16 cellular contexts compared by ENCODE assay signal in the genomic region with DNA sequence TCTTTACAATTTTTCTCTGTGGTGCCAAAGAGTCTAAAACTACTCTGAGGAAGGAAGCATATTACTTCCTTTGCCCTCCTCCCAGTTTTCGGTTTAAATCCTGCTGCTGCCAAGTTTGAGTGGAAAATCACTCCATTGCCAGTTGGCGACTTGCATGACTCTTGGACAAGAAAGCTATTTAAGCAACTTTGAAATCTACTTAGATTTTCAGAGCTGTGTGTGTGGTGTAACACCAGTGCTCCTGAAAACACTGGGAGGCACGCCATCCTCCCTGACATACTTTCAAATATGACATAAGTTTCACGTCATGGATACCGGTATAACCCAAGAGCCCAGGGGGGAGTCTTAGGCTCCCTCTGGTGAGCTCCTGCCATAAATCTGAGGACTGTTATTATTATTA.
A peak's percentile ranks its signal among the peaks of the same experiment; 100 is the strongest.
DNase-seq lines count a peak whose midpoint lies in the region; ATAC-seq and TF ChIP-seq lines count a peak whose summit lies in the region.
"Had no signal": no experiment of that assay in that cellular context is flagged by ENCODE, and none has a peak within 500 bp of the region (broad histone marks: within the 10 kb centered on the region; RNA-seq: fewer than 3 reads in every experiment).

No MANE protein-coding gene starts in this region.

- intact Hi-C loops in heart left ventricle (cut with DNase I), result no loop called here
- intact Hi-C loops in ovary (cut with DNase I), result no loop called here
- intact Hi-C loops in vagina (cut with DNase I), result no loop called here

- TF ChIP-seq CTCF in choroid plexus epithelial cell (conservative IDR thresholded peaks at IDR 0.05; ENCODE audit: low read depth, low read length), result no peak
- TF ChIP-seq CTCF in heart left ventricle (IDR thresholded peaks at IDR 0.05), result no peak
- no peak for TF ChIP-seq CTCF in ovary (IDR thresholded peaks at IDR 0.05)
- no peak for TF ChIP-seq CTCF in vagina (IDR thresholded peaks at IDR 0.05)

- CTCF ChIA-PET in activated CD4-positive, alpha-beta memory T cell treated with anti-CD3 and anti-CD28 coated beads, Interleukin-2, amount 10 ng/mL, durations not matched to agents 7 days and 5 days (lab: Charles Lee), result interaction anchor here (1.1 kb wide), 1 partner anchor 36 kb away, joined by 3 read pairs; no protein-coding TSS in a partner anchor

- H3K4me1 ChIP-seq in heart left ventricle (peaks cover 0 to 15% (median 0%) of the 10 kb centered on the region in 12 donors), ovary (ENCODE audit: insufficient read depth) (peaks cover 2% of the 10 kb centered on the region), vagina (no peaks in the 10 kb centered on the region)
- H3K4me1 ChIP-seq: lower lobe of right lung had no signal

- no peaks in the 10 kb centered on the region for H3K4me1 Mint-ChIP-seq in activated CD4-positive, alpha-beta memory T cell treated with anti-CD3 and anti-CD28 coated beads, Interleukin-2, amount 10 ng/mL, durations not matched to agents 7 days and 5 days
- H3K4me1 Mint-ChIP-seq: activated naive CD8-positive, alpha-beta T cell treated with anti-CD3 and anti-CD28 coated beads, Interleukin-2, amount 10 ng/mL, durations not matched to agents 7 days and 5 days; stimulated activated naive CD8-positive, alpha-beta T cell treated with anti-CD3 and anti-CD28 coated beads, Interleukin-15, amount 100 ng/mL, for 72 hours had no signal

- H3K4me3 ChIP-seq in choroid plexus epithelial cell (ENCODE audit: low read depth, low read length) (no peak overlapping the region), heart left ventricle (no peak overlapping the region), ovary (no peak overlapping the region), vagina (no peak overlapping the region)
- H3K4me3 ChIP-seq: lower lobe of right lung had no signal

- no peaks in the 10 kb centered on the region for H3K27me3 Mint-ChIP-seq in activated CD4-positive, alpha-beta memory T cell treated with anti-CD3 and anti-CD28 coated beads, Interleukin-2, amount 10 ng/mL, durations not matched to agents 7 days and 5 days
- H3K27me3 Mint-ChIP-seq: activated naive CD8-positive, alpha-beta T cell treated with anti-CD3 and anti-CD28 coated beads, Interleukin-2, amount 10 ng/mL, durations not matched to agents 7 days and 5 days; effector memory CD8-positive, alpha-beta T cell; natural killer cell treated with Interleukin-12 subunit alpha and Interleukin-12 subunit beta and Interleukin-15 and Interleukin-18, amount 100 ng/mL, for 72 hours; stimulated activated naive CD8-positive, alpha-beta T cell treated with anti-CD3 and anti-CD28 coated beads, Interleukin-15, amount 100 ng/mL, for 72 hours had no signal

- H3K36me3 Mint-ChIP-seq in activated CD4-positive, alpha-beta memory T cell treated with anti-CD3 and anti-CD28 coated beads, Interleukin-2, amount 10 ng/mL, durations not matched to agents 7 days and 5 days (ENCODE audit: low read depth), result no peaks in the 10 kb centered on the region
- H3K36me3 Mint-ChIP-seq: activated naive CD8-positive, alpha-beta T cell treated with anti-CD3 and anti-CD28 coated beads, Interleukin-2, amount 10 ng/mL, durations not matched to agents 7 days and 5 days; natural killer cell treated with Interleukin-12 subunit alpha and Interleukin-12 subunit beta and Interleukin-15 and Interleukin-18, amount 100 ng/mL, for 72 hours had no signal

- H3K27ac ChIP-seq in heart left ventricle, result peak overlapping the region in 3 of 12 donors; percentile 6 to 26 (median 23)
- no peak overlapping the region for H3K27ac ChIP-seq in ovary
- H3K27ac ChIP-seq in vagina, result no peak overlapping the region
- H3K27ac ChIP-seq: lower lobe of right lung had no signal

- no peaks in the 10 kb centered on the region for H3K36me3 ChIP-seq in heart left ventricle
- H3K36me3 ChIP-seq in ovary, result no peaks in the 10 kb centered on the region
- H3K36me3 ChIP-seq in vagina, result no peaks in the 10 kb centered on the region
- H3K36me3 ChIP-seq: lower lobe of right lung had no signal

- WGBS in heart left ventricle, 4 donors, result 48 to 60% (median 53%) methylated on average over 5 of the region's 5 CpGs
- 19 to 23% (median 22%) methylated on average over 5 of the region's 5 CpGs for WGBS in ovary, 3 donors

- DNase-seq in AG20443 (ENCODE audit: low spot score), result peak; percentile 33
- peak; percentile 0 for DNase-seq in choroid plexus epithelial cell (ENCODE audit: low read depth)
- DNase-seq in heart left ventricle, result peak in 4 of 5 donors; percentile 35 to 57 (median 46)
- DNase-seq in ovary, result peak; percentile 30 to 80 (median 48)
- DNase-seq in vagina (ENCODE audit: extremely low spot score in 2 of 2), result no peak
- DNase-seq in NK-92 (lab: John Stamatoyannopoulos, UW; ENCODE audit: unreplicated experiment), result no peak
- DNase-seq in activated CD4-positive, alpha-beta memory T cell treated with anti-CD3 and anti-CD28 coated beads, Interleukin-2, amount 10 ng/mL, durations not matched to agents 7 days and 5 days, result no peak
- DNase-seq: activated naive CD8-positive, alpha-beta T cell treated with anti-CD3 and anti-CD28 coated beads, Interleukin-2, amount 10 ng/mL, durations not matched to agents 7 days and 5 days; central memory CD4-positive, alpha-beta T cell; COR-L47; effector memory CD8-positive, alpha-beta T cell; lower lobe of right lung; NCI-H446 treated with DMSO at 0.1 percent for 48 hours; stimulated activated naive CD8-positive, alpha-beta T cell treated with anti-CD3 and anti-CD28 coated beads, Interleukin-15, amount 100 ng/mL, for 72 hours had no signal

- TF ChIP-seq EP300 in ovary (IDR thresholded peaks at IDR 0.05), result no peak

- H3K27me3 ChIP-seq in heart left ventricle, result no peaks in the 10 kb centered on the region
- H3K27me3 ChIP-seq in ovary, result no peaks in the 10 kb centered on the region
- H3K27me3 ChIP-seq in vagina, result no peaks in the 10 kb centered on the region

- H3K27ac Mint-ChIP-seq in activated CD4-positive, alpha-beta memory T cell treated with anti-CD3 and anti-CD28 coated beads, Interleukin-2, amount 10 ng/mL, durations not matched to agents 7 days and 5 days, result no peak overlapping the region
- H3K27ac Mint-ChIP-seq: activated naive CD8-positive, alpha-beta T cell treated with anti-CD3 and anti-CD28 coated beads, Interleukin-2, amount 10 ng/mL, durations not matched to agents 7 days and 5 days; effector memory CD8-positive, alpha-beta T cell; natural killer cell treated with Interleukin-12 subunit alpha and Interleukin-12 subunit beta and Interleukin-15 and Interleukin-18, amount 100 ng/mL, for 72 hours; stimulated activated naive CD8-positive, alpha-beta T cell treated with anti-CD3 and anti-CD28 coated beads, Interleukin-15, amount 100 ng/mL, for 72 hours had no signal

- no peak overlapping the region for H3K4me3 Mint-ChIP-seq in activated CD4-positive, alpha-beta memory T cell treated with anti-CD3 and anti-CD28 coated beads, Interleukin-2, amount 10 ng/mL, durations not matched to agents 7 days and 5 days
- H3K4me3 Mint-ChIP-seq: activated naive CD8-positive, alpha-beta T cell treated with anti-CD3 and anti-CD28 coated beads, Interleukin-2, amount 10 ng/mL, durations not matched to agents 7 days and 5 days; effector memory CD8-positive, alpha-beta T cell; natural killer cell treated with Interleukin-12 subunit alpha and Interleukin-12 subunit beta and Interleukin-15 and Interleukin-18, amount 100 ng/mL, for 72 hours; stimulated activated naive CD8-positive, alpha-beta T cell treated with anti-CD3 and anti-CD28 coated beads, Interleukin-15, amount 100 ng/mL, for 72 hours had no signal

- TF ChIP-seq POLR2A in heart left ventricle (IDR thresholded peaks at IDR 0.05), result no peak
- TF ChIP-seq POLR2A in ovary (IDR thresholded peaks at IDR 0.05), result no peak
- no peak for TF ChIP-seq POLR2A in vagina (IDR thresholded peaks at IDR 0.05)

- POLR2A ChIA-PET in activated CD4-positive, alpha-beta memory T cell treated with anti-CD3 and anti-CD28 coated beads, Interleukin-2, amount 10 ng/mL, durations not matched to agents 7 days and 5 days (lab: Charles Lee), result no interaction called here

- ATAC-seq in heart left ventricle (peak in 3 of 4 donors; percentile 60 to 80 (median 80)), GM18909 (IDR thresholded peaks at IDR 0.05; ENCODE audit: poor library complexity, unreplicated experiment) (no peak)
- ATAC-seq: effector memory CD8-positive, alpha-beta T cell; lower lobe of right lung; natural killer cell treated with Interleukin-12 subunit alpha and Interleukin-12 subunit beta and Interleukin-15 and Interleukin-18, amount 100 ng/mL, for 72 hours; stimulated activated naive CD8-positive, alpha-beta T cell treated with anti-CD3 and anti-CD28 coated beads, Interleukin-15, amount 100 ng/mL, for 72 hours had no signal

- H3K9me3 ChIP-seq in heart left ventricle (peaks cover 0 to 18% (median 2%) of the 10 kb centered on the region in 12 donors), ovary (no peaks in the 10 kb centered on the region), vagina (no peaks in the 10 kb centered on the region)
- H3K9me3 ChIP-seq: lower lobe of right lung had no signal

- H3K9me3 Mint-ChIP-seq in activated CD4-positive, alpha-beta memory T cell treated with anti-CD3 and anti-CD28 coated beads, Interleukin-2, amount 10 ng/mL, durations not matched to agents 7 days and 5 days, result no peaks in the 10 kb centered on the region

Comparison
In these comparisons a context has a peak if more than half of its experiments do, and no peak if none do; other contexts are left out.
1. DNase-seq: peak in AG20443 (single experiment), choroid plexus epithelial cell (single experiment), heart left ventricle (4 of 5) and ovary (5 of 5); none in vagina (0 of 2), NK-92 (single experiment) and activated CD4-positive, alpha-beta memory T cell treated with anti-CD3 and anti-CD28 coated beads, Interleukin-2, amount 10 ng/mL, durations not matched to agents 7 days and 5 days (single experiment).